ENCODE assay signal across 16 cellular contexts in genomic region chr6:16436550-16436949, GRCh38.
DNase-seq lines count a peak whose midpoint lies in the region; ATAC-seq, FAIRE-seq and TF ChIP-seq lines count a peak whose summit lies in the region.
"Had no signal": no experiment of that assay in that cellular context is flagged by ENCODE, and none has a peak within 500 bp of the region (broad histone marks: within the 10 kb centered on the region; RNA-seq: fewer than 3 reads in every experiment).

No MANE protein-coding gene starts in this region.

- TF ChIP-seq POLR2A in GM12892 (IDR thresholded peaks at IDR 0.05; ENCODE audit: low read depth, low read length) = no peak

- H3K36me3 Mint-ChIP-seq in activated naive CD8-positive, alpha-beta T cell = peaks cover 28% of the 10 kb centered on the region

- H3K4me1 Mint-ChIP-seq in activated naive CD8-positive, alpha-beta T cell (ENCODE audit: low read depth) = peaks cover 67% of the 10 kb centered on the region

- H3K4me3 ChIP-seq in Jurkat, Clone E6-1 (ENCODE audit: low read length) = no peak overlapping the region
- H3K4me3 ChIP-seq: prostate gland had no signal

- no peak for ATAC-seq in GM19395 (IDR thresholded peaks at IDR 0.05; ENCODE audit: unreplicated experiment)

- H3K27me3 Mint-ChIP-seq in activated naive CD8-positive, alpha-beta T cell = no peaks in the 10 kb centered on the region

- DNase-seq in Jurkat, Clone E6-1 (ENCODE audit: low read depth, low spot score) = peak; percentile 44
- peak; percentile 41 to 44 for DNase-seq in activated CD4-positive, alpha-beta T cell treated with anti-CD3 and anti-CD28 coated beads for 4 hours
- DNase-seq in stimulated activated CD4-positive, alpha-beta T cell treated with anti-CD3 and anti-CD28 coated beads, Interleukin-1b, Interleukin-23, amount 100 ng/mL, for 48 hours = peak; percentile 39
- DNase-seq in GM12892 (ENCODE audit: insufficient read length) = no peak
- DNase-seq in AG20443 (ENCODE audit: low spot score) = no peak
- DNase-seq: anterior cingulate cortex, C1 segment of cervical spinal cord, cortex of kidney, esophagus squamous epithelium, heart right ventricle, NCI-H1105 treated with DMSO at 0.1 percent for 48 hours, NCI-H345 had no signal

- H3K27ac Mint-ChIP-seq in activated naive CD8-positive, alpha-beta T cell = peak overlapping the region; percentile 97

- H3K4me3 Mint-ChIP-seq in activated naive CD8-positive, alpha-beta T cell = peak overlapping the region; percentile 84

- no peak for FAIRE-seq in GM12892 (lab: Jason Lieb, UNC)
- FAIRE-seq: HTR-8/SVneo had no signal

- no peaks in the 10 kb centered on the region for H3K9me3 Mint-ChIP-seq in activated naive CD8-positive, alpha-beta T cell (ENCODE audit: low read depth)

Comparison
In these comparisons a context has a peak if more than half of its experiments do, and no peak if none do; other contexts are left out.
1. DNase-seq: peak in Jurkat, Clone E6-1 (single experiment), activated CD4-positive, alpha-beta T cell treated with anti-CD3 and anti-CD28 coated beads for 4 hours (2 of 2) and stimulated activated CD4-positive, alpha-beta T cell treated with anti-CD3 and anti-CD28 coated beads, Interleukin-1b, Interleukin-23, amount 100 ng/mL, for 48 hours (single experiment); none in GM12892 (single experiment) and AG20443 (single experiment).